In genomic region chr11:134730096-134730495, GRCh38 we compare ENCODE assay signal across 29 cellular contexts.
DNase-seq lines count a peak whose midpoint lies in the region; ATAC-seq and FAIRE-seq lines count a peak whose summit lies in the region.
"Had no signal": no experiment of that assay in that cellular context is flagged by ENCODE, and none has a peak within 500 bp of the region (broad histone marks: within the 10 kb centered on the region; RNA-seq: fewer than 3 reads in every experiment).

No MANE protein-coding gene starts in this region.

- H3K4me1 ChIP-seq in NT2/D1 (ENCODE audit: insufficient read depth, insufficient read length) (peaks cover 8% of the 10 kb centered on the region), small intestine (ENCODE audit: control insufficient read depth in 2 of 2, insufficient read depth in 1 of 2, low read depth in 1 of 2, low read length in 1 of 2) (no peaks in the 10 kb centered on the region)
- H3K4me1 ChIP-seq: BE2C, HAP-1, SJSA1 had no signal

- no peaks in the 10 kb centered on the region for H3K36me3 Mint-ChIP-seq in activated T-cell treated with anti-CD3 and anti-CD28 coated beads, Interleukin-2, amount 50 U/mL, for 72 hours (ENCODE audit: insufficient read depth in 2 of 2)
- H3K36me3 Mint-ChIP-seq: CD14-positive monocyte; CD8-positive, alpha-beta memory T cell; T-cell had no signal

- H3K27ac Mint-ChIP-seq in activated T-cell treated with anti-CD3 and anti-CD28 coated beads, Interleukin-2, amount 50 U/mL, for 72 hours: no peak overlapping the region
- H3K27ac Mint-ChIP-seq: CD14-positive monocyte; CD8-positive, alpha-beta memory T cell; T-cell had no signal

- H3K27me3 ChIP-seq in NT2/D1 (ENCODE audit: insufficient read depth, insufficient read length) (no peaks in the 10 kb centered on the region), small intestine (ENCODE audit: control insufficient read depth in 2 of 2, insufficient read depth in 2 of 2, low read length in 2 of 2) (peaks cover 0 to 3% of the 10 kb centered on the region in 2 donors)
- H3K27me3 ChIP-seq: SJSA1 had no signal

- H3K9me3 Mint-ChIP-seq in activated T-cell treated with anti-CD3 and anti-CD28 coated beads, Interleukin-2, amount 50 U/mL, for 72 hours: no peaks in the 10 kb centered on the region
- H3K9me3 Mint-ChIP-seq: CD14-positive monocyte; CD8-positive, alpha-beta memory T cell; T-cell had no signal

- DNase-seq in NCI-H526 (lab: John Stamatoyannopoulos, UW): peak; percentile 25 to 49
- DNase-seq in NCI-H526 treated with DMSO at 0.1 percent for 48 hours (lab: John Stamatoyannopoulos, UW): no peak
- DNase-seq in NT2/D1 (ENCODE audit: low read depth, low spot score): no peak
- DNase-seq in islet precursor cell: peak; percentile 43
- peak; percentile 44 for DNase-seq in small intestine
- no peak for DNase-seq in activated T-cell treated with anti-CD3 and anti-CD28 coated beads, Interleukin-2, amount 50 U/mL, for 72 hours
- DNase-seq in cardiac septum (ENCODE audit: low spot score): no peak
- no peak for DNase-seq in NCI-H345 treated with DMSO at 0.1 percent for 48 hours (lab: John Stamatoyannopoulos, UW; ENCODE audit: unreplicated experiment)
- DNase-seq: 8988T; ACHN; BE2C; CD8-positive, alpha-beta memory T cell; DMS 273 treated with DMSO at 0.1 percent for 48 hours; GM23248; Kasumi-1; MV-4-11; NCI-H1105 treated with DMSO at 0.1 percent for 48 hours; NCI-H2029; NCI-H226; NCI-H524; NCI-H82; NK-92 treated with Interleukin-12 subunit alpha and Interleukin-12 subunit beta, amount 100 ng/mL, for 24 hours; Right ventricle myocardium superior; RPMI8226; T-cell had no signal

- 30 to 62% (median 33%) methylated on average over 4 of the region's 4 CpGs for WGBS in small intestine, 3 donors

- H3K36me3 ChIP-seq in NT2/D1 (ENCODE audit: insufficient read depth, insufficient read length, low read length): no peaks in the 10 kb centered on the region
- no peaks in the 10 kb centered on the region for H3K36me3 ChIP-seq in small intestine (ENCODE audit: control insufficient read depth in 2 of 2, insufficient read depth in 2 of 2, low read length in 2 of 2)
- H3K36me3 ChIP-seq: BE2C, HAP-1, SJSA1 had no signal

- peak overlapping the region in 1 of 2 donors; percentile 52 for H3K27ac ChIP-seq in small intestine (ENCODE audit: low read depth in 1 of 2, low read length in 1 of 2)
- H3K27ac ChIP-seq: GM23248, SJSA1 had no signal

- H3K4me1 Mint-ChIP-seq in activated T-cell treated with anti-CD3 and anti-CD28 coated beads, Interleukin-2, amount 50 U/mL, for 72 hours (ENCODE audit: low read depth): no peaks in the 10 kb centered on the region
- H3K4me1 Mint-ChIP-seq: CD14-positive monocyte; CD8-positive, alpha-beta memory T cell had no signal

- intact Hi-C loops in cardiac septum (cut with DNase I): no loop called here

- H3K9ac ChIP-seq in NT2/D1 (ENCODE audit: insufficient read length, low read depth): peak overlapping the region; percentile 47
- H3K9ac ChIP-seq: GM23248 had no signal

- no peak for FAIRE-seq in small intestine (lab: Jason Lieb, UNC)
- FAIRE-seq: GM18507 had no signal

- no peak for ATAC-seq in activated T-cell treated with anti-CD3 and anti-CD28 coated beads, Interleukin-2, amount 50 U/mL, for 72 hours (replicated peaks in 1 of 2)
- ATAC-seq: T-cell had no signal

- H3K9me3 ChIP-seq in NT2/D1 (ENCODE audit: insufficient read depth, low read length) (no peaks in the 10 kb centered on the region), small intestine (ENCODE audit: control insufficient read depth, low read depth) (no peaks in the 10 kb centered on the region)
- H3K9me3 ChIP-seq: BE2C, HAP-1, SJSA1 had no signal

- peaks cover 13% of the 10 kb centered on the region for H3K27me3 Mint-ChIP-seq in activated T-cell treated with anti-CD3 and anti-CD28 coated beads, Interleukin-2, amount 50 U/mL, for 72 hours (ENCODE audit: low read depth)

- H3K4me3 Mint-ChIP-seq in activated T-cell treated with anti-CD3 and anti-CD28 coated beads, Interleukin-2, amount 50 U/mL, for 72 hours: no peak overlapping the region
- H3K4me3 Mint-ChIP-seq: CD14-positive monocyte; CD8-positive, alpha-beta memory T cell; T-cell had no signal

- H3K4me3 ChIP-seq in NT2/D1 (ENCODE audit: insufficient read length, low read depth): no peak overlapping the region
- no peak overlapping the region for H3K4me3 ChIP-seq in small intestine (ENCODE audit: low read depth in 1 of 2, low read length in 2 of 2)
- H3K4me3 ChIP-seq: GM23248, HAP-1, SJSA1 had no signal

Comparison
In these comparisons a context has a peak if more than half of its experiments do, and no peak if none do; other contexts are left out.
1. DNase-seq: peak in NCI-H526 (2 of 2), islet precursor cell (single experiment) and small intestine (single experiment); none in NCI-H526 treated with DMSO at 0.1 percent for 48 hours (single experiment), NT2/D1 (single experiment), activated T-cell treated with anti-CD3 and anti-CD28 coated beads, Interleukin-2, amount 50 U/mL, for 72 hours (0 of 2), cardiac septum (single experiment) and NCI-H345 treated with DMSO at 0.1 percent for 48 hours (single experiment).